20 cellular contexts compared by ENCODE assay signal in genomic region chr7:45039106-45039505, GRCh38. TPM values are rescaled to one million over a fixed set of nuclear protein-coding genes. Genes with fewer than 3 reads are reported as not detected.
DNase-seq lines count a peak whose midpoint lies in the region; ATAC-seq and TF ChIP-seq lines count a peak whose summit lies in the region.
"Had no signal": no experiment of that assay in that cellular context is flagged by ENCODE, and none has a peak within 500 bp of the region (broad histone marks: within the 10 kb centered on the region; RNA-seq: fewer than 3 reads in every experiment).

No MANE protein-coding gene starts in this region.

- H3K4me3 Mint-ChIP-seq in activated CD8-positive, alpha-beta T cell treated with anti-CD3 and anti-CD28 coated beads for 36 hours: no peak overlapping the region
- H3K4me3 Mint-ChIP-seq in activated CD8-positive, alpha-beta T cell treated with anti-CD3 and anti-CD28 coated beads, Interleukin-2, amount 10 ng/mL, durations not matched to agents 7 days and 5 days: no peak overlapping the region
- H3K4me3 Mint-ChIP-seq in T-cell (no peak overlapping the region), nephron progenitor cell (no peak overlapping the region)
- H3K4me3 Mint-ChIP-seq in central memory CD8-positive, alpha-beta T cell: no peak overlapping the region
- H3K4me3 Mint-ChIP-seq: activated naive CD4-positive, alpha-beta T cell treated with anti-CD3 and anti-CD28 coated beads, Interleukin-2, amount 10 ng/mL, durations not matched to agents 7 days and 5 days; type B pancreatic cell had no signal

- peaks cover 51% of the 10 kb centered on the region for H3K36me3 Mint-ChIP-seq in activated CD8-positive, alpha-beta T cell treated with anti-CD3 and anti-CD28 coated beads for 36 hours (ENCODE audit: low read depth)
- peaks cover 72% of the 10 kb centered on the region for H3K36me3 Mint-ChIP-seq in activated CD8-positive, alpha-beta T cell treated with anti-CD3 and anti-CD28 coated beads, Interleukin-2, amount 10 ng/mL, durations not matched to agents 7 days and 5 days (ENCODE audit: low read depth)
- H3K36me3 Mint-ChIP-seq in T-cell (peaks cover 53% of the 10 kb centered on the region), nephron progenitor cell (ENCODE audit: low read depth) (peaks cover 57% of the 10 kb centered on the region)
- H3K36me3 Mint-ChIP-seq in central memory CD8-positive, alpha-beta T cell (ENCODE audit: insufficient read depth): peaks cover 74% of the 10 kb centered on the region

- intact Hi-C loops in activated CD8-positive, alpha-beta T cell treated with anti-CD3 and anti-CD28 coated beads for 36 hours (cut with micrococcal nuclease): no loop called here

- POLR2A ChIA-PET in activated CD8-positive, alpha-beta T cell treated with anti-CD3 and anti-CD28 coated beads for 36 hours (lab: Charles Lee): interaction anchor here (1.1 to 1.2 kb wide), 2 partner anchors 10 to 13 kb away, joined by 4 read pairs; no protein-coding TSS in a partner anchor
- POLR2A ChIA-PET in activated CD8-positive, alpha-beta T cell treated with anti-CD3 and anti-CD28 coated beads, Interleukin-2, amount 10 ng/mL, durations not matched to agents 7 days and 5 days (lab: Charles Lee): interaction anchor here (1.0 to 2.0 kb wide), 2 partner anchors 11 to 64 kb away, joined by 4 to 6 read pairs; no protein-coding TSS in a partner anchor
- POLR2A ChIA-PET in T-cell (lab: Charles Lee): interaction anchor here in 1 of 2 donors (1.1 kb wide), 1 partner anchor 11 kb away, joined by 4 read pairs; no protein-coding TSS in a partner anchor

- H3K4me1 Mint-ChIP-seq in activated CD8-positive, alpha-beta T cell treated with anti-CD3 and anti-CD28 coated beads for 36 hours (ENCODE audit: low read depth): peaks cover 63% of the 10 kb centered on the region
- H3K4me1 Mint-ChIP-seq in activated CD8-positive, alpha-beta T cell treated with anti-CD3 and anti-CD28 coated beads, Interleukin-2, amount 10 ng/mL, durations not matched to agents 7 days and 5 days (ENCODE audit: low read depth): peaks cover 49% of the 10 kb centered on the region
- H3K4me1 Mint-ChIP-seq in T-cell (peaks cover 76 to 87% (median 81%) of the 10 kb centered on the region in 3 donors), nephron progenitor cell (peaks cover 20% of the 10 kb centered on the region)
- H3K4me1 Mint-ChIP-seq in central memory CD8-positive, alpha-beta T cell: peaks cover 79% of the 10 kb centered on the region

- no peaks in the 10 kb centered on the region for H3K27me3 Mint-ChIP-seq in activated CD8-positive, alpha-beta T cell treated with anti-CD3 and anti-CD28 coated beads for 36 hours
- no peaks in the 10 kb centered on the region for H3K27me3 Mint-ChIP-seq in activated CD8-positive, alpha-beta T cell treated with anti-CD3 and anti-CD28 coated beads, Interleukin-2, amount 10 ng/mL, durations not matched to agents 7 days and 5 days (ENCODE audit: low read depth)
- no peaks in the 10 kb centered on the region for H3K27me3 Mint-ChIP-seq in T-cell
- H3K27me3 Mint-ChIP-seq in central memory CD8-positive, alpha-beta T cell: no peaks in the 10 kb centered on the region
- H3K27me3 Mint-ChIP-seq in nephron progenitor cell (ENCODE audit: low read depth, poor library complexity): peaks cover 5% of the 10 kb centered on the region
- H3K27me3 Mint-ChIP-seq: activated naive CD4-positive, alpha-beta T cell treated with anti-CD3 and anti-CD28 coated beads, Interleukin-2, amount 10 ng/mL, durations not matched to agents 7 days and 5 days; type B pancreatic cell had no signal

- CTCF ChIA-PET in activated CD8-positive, alpha-beta T cell treated with anti-CD3 and anti-CD28 coated beads for 36 hours (lab: Charles Lee): no interaction called here
- CTCF ChIA-PET in activated CD8-positive, alpha-beta T cell treated with anti-CD3 and anti-CD28 coated beads, Interleukin-2, amount 10 ng/mL, durations not matched to agents 7 days and 5 days (lab: Charles Lee): interaction anchor here (1.0 kb wide), 1 partner anchor 60 kb away, joined by 3 read pairs; the partner anchor contains the start of gene MYO1G
- CTCF ChIA-PET in T-cell (lab: Charles Lee): interaction anchor here in 1 of 2 donors (1.3 kb wide), 1 partner anchor 9 kb away, joined by 3 read pairs; no protein-coding TSS in a partner anchor

- H3K9me3 Mint-ChIP-seq in activated CD8-positive, alpha-beta T cell treated with anti-CD3 and anti-CD28 coated beads for 36 hours: no peaks in the 10 kb centered on the region
- no peaks in the 10 kb centered on the region for H3K9me3 Mint-ChIP-seq in activated CD8-positive, alpha-beta T cell treated with anti-CD3 and anti-CD28 coated beads, Interleukin-2, amount 10 ng/mL, durations not matched to agents 7 days and 5 days (ENCODE audit: insufficient read depth)
- no peaks in the 10 kb centered on the region for H3K9me3 Mint-ChIP-seq in T-cell
- no peaks in the 10 kb centered on the region for H3K9me3 Mint-ChIP-seq in central memory CD8-positive, alpha-beta T cell
- H3K9me3 Mint-ChIP-seq in nephron progenitor cell: no peaks in the 10 kb centered on the region
- H3K9me3 Mint-ChIP-seq: activated naive CD4-positive, alpha-beta T cell treated with anti-CD3 and anti-CD28 coated beads, Interleukin-2, amount 10 ng/mL, durations not matched to agents 7 days and 5 days; type B pancreatic cell had no signal

- peak overlapping the region; percentile 63 for H3K27ac Mint-ChIP-seq in activated CD8-positive, alpha-beta T cell treated with anti-CD3 and anti-CD28 coated beads for 36 hours
- H3K27ac Mint-ChIP-seq in activated CD8-positive, alpha-beta T cell treated with anti-CD3 and anti-CD28 coated beads, Interleukin-2, amount 10 ng/mL, durations not matched to agents 7 days and 5 days: no peak overlapping the region
- H3K27ac Mint-ChIP-seq in T-cell: peak overlapping the region; percentile 41 to 59
- peak overlapping the region; percentile 82 for H3K27ac Mint-ChIP-seq in central memory CD8-positive, alpha-beta T cell (ENCODE audit: low read depth)
- peak overlapping the region; percentile 4 for H3K27ac Mint-ChIP-seq in nephron progenitor cell
- H3K27ac Mint-ChIP-seq: type B pancreatic cell had no signal

- TF ChIP-seq CTCF in activated CD8-positive, alpha-beta T cell treated with anti-CD3 and anti-CD28 coated beads for 36 hours (IDR thresholded peaks at IDR 0.05): no peak
- no peak for TF ChIP-seq CTCF in nephron progenitor cell (IDR thresholded peaks at IDR 0.05)

- no peak for DNase-seq in activated CD8-positive, alpha-beta T cell treated with anti-CD3 and anti-CD28 coated beads for 36 hours
- DNase-seq in activated CD8-positive, alpha-beta T cell treated with anti-CD3 and anti-CD28 coated beads, Interleukin-2, amount 10 ng/mL, durations not matched to agents 7 days and 5 days: no peak
- DNase-seq in T-cell (no peak), nephron progenitor cell (no peak), activated gamma-delta T cell treated with Interleukin-2 at 50 U/mL for 16 hours (no peak), NCI-H2196 (lab: John Stamatoyannopoulos, UW; ENCODE audit: unreplicated experiment) (no peak)
- DNase-seq in central memory CD8-positive, alpha-beta T cell (ENCODE audit: low spot score in 2 of 2): no peak
- DNase-seq: activated naive CD4-positive, alpha-beta T cell treated with anti-CD3 and anti-CD28 coated beads, Interleukin-2, amount 10 ng/mL, durations not matched to agents 7 days and 5 days; Calu3; glutamatergic neuron; mesenchymal stem cell; NCI-H1694 treated with DMSO at 0.1 percent for 48 hours; OCI-M1; ovary; SHP77; spleen; stimulated activated CD4-positive, alpha-beta T cell treated with anti-CD3 and anti-CD28 coated beads, Interleukin-4, amount 100 ng/mL, for 1 hour had no signal

- no peak for ATAC-seq in activated CD8-positive, alpha-beta T cell treated with anti-CD3 and anti-CD28 coated beads for 36 hours
- ATAC-seq in activated CD8-positive, alpha-beta T cell treated with anti-CD3 and anti-CD28 coated beads, Interleukin-2, amount 10 ng/mL, durations not matched to agents 7 days and 5 days: no peak
- ATAC-seq in T-cell (replicated peaks in 1 of 4) (no peak), HG02885 (IDR thresholded peaks at IDR 0.05; ENCODE audit: poor library complexity, unreplicated experiment) (no peak)
- no peak for ATAC-seq in central memory CD8-positive, alpha-beta T cell (replicated peaks; ENCODE audit: extremely low read depth, poor library complexity, severe bottlenecking)
- ATAC-seq: activated CD4-positive, CD25-positive, alpha-beta regulatory T cell treated with anti-CD3 and anti-CD28 coated beads, Interleukin-2, amount 50 U/mL, for 24 hours had no signal

RNA-seq across cellular contexts. Expression of gene CCM2, which starts 39.1 kb away (rescaled TPM):
- 10 to 100 TPM; 72.3 to 77.5 TPM for total RNA-seq in activated CD8-positive, alpha-beta T cell treated with anti-CD3 and anti-CD28 coated beads for 36 hours
- 10 to 100 TPM; 99.6 to 99.9 TPM for total RNA-seq in activated CD8-positive, alpha-beta T cell treated with anti-CD3 and anti-CD28 coated beads, Interleukin-2, amount 10 ng/mL, durations not matched to agents 7 days and 5 days
- total RNA-seq in T-cell: 100 to 1,000 TPM in 4 of 5 donors, 10 to 100 TPM in 1; 88.6 to 190 (median 167) TPM

RNA-seq across cellular contexts. Expression of gene NACAD, which starts 49.7 kb away (rescaled TPM):
- total RNA-seq in activated CD8-positive, alpha-beta T cell treated with anti-CD3 and anti-CD28 coated beads for 36 hours: under 1 TPM; 0.31 to 0.50 TPM
- under 1 TPM; 0.05 to 0.16 TPM for total RNA-seq in activated CD8-positive, alpha-beta T cell treated with anti-CD3 and anti-CD28 coated beads, Interleukin-2, amount 10 ng/mL, durations not matched to agents 7 days and 5 days
- 1 to 10 TPM in 1 of 5 donors, under 1 TPM in 4; 0.10 to 1.6 (median 0.20) TPM for total RNA-seq in T-cell
